In the genomic region with DNA sequence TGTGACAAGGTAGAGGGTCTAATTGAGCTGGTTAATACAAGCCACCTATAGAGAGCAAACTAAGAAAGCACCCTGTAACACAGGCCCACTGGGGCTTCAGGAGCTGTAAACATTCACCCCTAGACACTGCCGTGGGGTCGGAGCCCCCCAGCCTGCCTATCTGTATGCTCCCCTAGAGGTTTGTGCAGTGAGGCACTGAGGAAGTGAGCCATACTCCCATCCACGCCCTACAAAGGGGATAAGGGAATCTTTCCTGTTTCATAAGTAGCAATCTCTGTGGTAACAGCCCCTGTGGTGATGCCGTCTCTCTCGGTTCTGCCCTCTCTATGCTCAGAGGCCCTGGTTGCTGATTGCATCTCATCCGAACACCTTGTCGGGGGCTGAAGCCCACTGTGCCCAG, we compare ENCODE assay signal across 22 cellular contexts.
DNase-seq lines count a peak whose midpoint lies in the region; TF ChIP-seq lines count a peak whose summit lies in the region.
"Had no signal": no experiment of that assay in that cellular context is flagged by ENCODE, and none has a peak within 500 bp of the region (broad histone marks: within the 10 kb centered on the region; RNA-seq: fewer than 3 reads in every experiment).

No MANE protein-coding gene starts in this region.

- no peak overlapping the region for H3K14ac ChIP-seq in neuronal stem cell (ENCODE audit: low read length)

- no peak overlapping the region for H2BK5ac ChIP-seq in neuronal stem cell (ENCODE audit: low read length)

- H2BK15ac ChIP-seq in neuronal stem cell (ENCODE audit: low read length), result no peak overlapping the region

- no peak overlapping the region for H3K9ac ChIP-seq in neuronal stem cell (ENCODE audit: low read depth, low read length, poor library complexity)
- H3K9ac ChIP-seq: BLaER1 treated with 17β-estradiol and CSF1 and Interleukin-3, amounts not matched to agents 10 nM and 100 nM had no signal

- peaks cover 0 to 7% of the 10 kb centered on the region in 2 donors for H3K9me3 ChIP-seq in neuronal stem cell (replicated peaks in 1 of 2; ENCODE audit: control insufficient read depth in 2 of 2, insufficient read depth in 1 of 2, low read depth in 1 of 2, low read length in 2 of 2)
- H3K9me3 ChIP-seq in osteoblast (ENCODE audit: low read depth, low read length), result no peaks in the 10 kb centered on the region
- peaks cover 6% of the 10 kb centered on the region; the same call in 1 of the 2 replicates for H3K9me3 ChIP-seq in SJCRH30 (replicated peaks)

- H3K4me3 Mint-ChIP-seq in T-helper 1 cell treated with Interleukin-12 subunit alpha and Interleukin-12 subunit beta and Interleukin-4 antibody, amounts not matched to agents 30 μg/mL and 1 μg/mL, for 36 hours, result no peak overlapping the region
- H3K4me3 Mint-ChIP-seq in endothelial cell (ENCODE audit: unreplicated experiment), result peak overlapping the region; percentile 49
- H3K4me3 Mint-ChIP-seq: B cell; CD4-positive, alpha-beta T cell; CD8-positive, alpha-beta T cell had no signal

- H2BK12ac ChIP-seq in neuronal stem cell (ENCODE audit: low read length), result no peak overlapping the region

- no peaks in the 10 kb centered on the region for H3K79me1 ChIP-seq in neuronal stem cell (ENCODE audit: low read depth, low read length)

- peak overlapping the region; percentile 59 for H3K27ac Mint-ChIP-seq in T-helper 1 cell treated with Interleukin-12 subunit alpha and Interleukin-12 subunit beta and Interleukin-4 antibody, amounts not matched to agents 30 μg/mL and 1 μg/mL, for 36 hours
- H3K27ac Mint-ChIP-seq in endothelial cell (ENCODE audit: unreplicated experiment), result no peak overlapping the region
- H3K27ac Mint-ChIP-seq: B cell; CD4-positive, alpha-beta T cell; CD8-positive, alpha-beta T cell had no signal

- no peak overlapping the region for H4K91ac ChIP-seq in neuronal stem cell (ENCODE audit: low read depth, low read length, poor library complexity)

- H3K27me3 ChIP-seq in neuronal stem cell (ENCODE audit: control insufficient read depth in 3 of 3, insufficient read depth in 3 of 3, low read depth in 1 of 3, low read length in 3 of 3), result no peaks in the 10 kb centered on the region
- peaks cover 4% of the 10 kb centered on the region for H3K27me3 ChIP-seq in osteoblast (ENCODE audit: insufficient read depth, low read length)
- no peaks in the 10 kb centered on the region for H3K27me3 ChIP-seq in SJCRH30
- H3K27me3 ChIP-seq: BLaER1 treated with 17β-estradiol and CSF1 and Interleukin-3, amounts not matched to agents 10 nM and 100 nM had no signal

- no peak overlapping the region for H4K8ac ChIP-seq in neuronal stem cell (ENCODE audit: low read depth, low read length)

- peaks cover 35% of the 10 kb centered on the region for H3K9me3 Mint-ChIP-seq in T-helper 1 cell treated with Interleukin-12 subunit alpha and Interleukin-12 subunit beta and Interleukin-4 antibody, amounts not matched to agents 30 μg/mL and 1 μg/mL, for 36 hours
- H3K9me3 Mint-ChIP-seq in endothelial cell (ENCODE audit: unreplicated experiment), result peaks cover 9% of the 10 kb centered on the region

- no peak overlapping the region for H2BK120ac ChIP-seq in neuronal stem cell (ENCODE audit: low read depth, low read length)

- H3K79me2 ChIP-seq in osteoblast (ENCODE audit: insufficient read depth, low read length), result no peaks in the 10 kb centered on the region

- no peak overlapping the region for H3K4me2 ChIP-seq in neuronal stem cell (ENCODE audit: insufficient read depth, low read length, poor library complexity, severe bottlenecking)
- H3K4me2 ChIP-seq in osteoblast (ENCODE audit: insufficient read depth, low read length), result no peak overlapping the region
- H3K4me2 ChIP-seq: A549; BLaER1 treated with 17β-estradiol and CSF1 and Interleukin-3, amounts not matched to agents 10 nM and 100 nM had no signal

- no peak overlapping the region for H3K4ac ChIP-seq in neuronal stem cell (ENCODE audit: low read length)

- peak overlapping the region; percentile 70 for H2AK5ac ChIP-seq in neuronal stem cell (ENCODE audit: low read depth, low read length)

- H3K27ac ChIP-seq in neuronal stem cell (replicated peaks; ENCODE audit: low read length) (no peak overlapping the region), osteoblast (ENCODE audit: low read depth, low read length) (no peak overlapping the region), SJCRH30 (no peak overlapping the region)
- H3K27ac ChIP-seq: 22Rv1; A549; BLaER1 treated with 17β-estradiol and CSF1 and Interleukin-3, amounts not matched to agents 10 nM and 100 nM; C4-2B had no signal

- H3K18ac ChIP-seq in neuronal stem cell (ENCODE audit: low read length), result no peak overlapping the region

- H3K4me3 ChIP-seq in neuronal stem cell (ENCODE audit: low read length in 2 of 2) (peak overlapping the region in 1 of 2 donors; percentile 16), osteoblast (ENCODE audit: insufficient read depth, low read length) (no peak overlapping the region), SJCRH30 (no peak overlapping the region)
- H3K4me3 ChIP-seq: A549; BLaER1 treated with 17β-estradiol and CSF1 and Interleukin-3, amounts not matched to agents 10 nM and 100 nM; GM12878 had no signal

- H3K36me3 ChIP-seq in neuronal stem cell (replicated peaks in 1 of 2; ENCODE audit: control insufficient read depth in 2 of 2, insufficient read depth in 2 of 2, low read length in 2 of 2) (no peaks in the 10 kb centered on the region), osteoblast (ENCODE audit: insufficient read depth, low read length) (no peaks in the 10 kb centered on the region), SJCRH30 (no peaks in the 10 kb centered on the region)
- H3K36me3 ChIP-seq: BLaER1 treated with 17β-estradiol and CSF1 and Interleukin-3, amounts not matched to agents 10 nM and 100 nM had no signal

- H2AFZ ChIP-seq in neuronal stem cell (ENCODE audit: low read length), result no peak overlapping the region
- H2AFZ ChIP-seq in osteoblast (ENCODE audit: low read length), result no peak overlapping the region

- peaks cover 32% of the 10 kb centered on the region for H3K27me3 Mint-ChIP-seq in T-helper 1 cell treated with Interleukin-12 subunit alpha and Interleukin-12 subunit beta and Interleukin-4 antibody, amounts not matched to agents 30 μg/mL and 1 μg/mL, for 36 hours (ENCODE audit: low read depth)
- peaks cover 4% of the 10 kb centered on the region for H3K27me3 Mint-ChIP-seq in endothelial cell (ENCODE audit: unreplicated experiment)

- no peak for DNase-seq in T-helper 1 cell
- DNase-seq in endothelial cell (ENCODE audit: low spot score), result no peak
- DNase-seq in neuronal stem cell (ENCODE audit: low spot score), result no peak
- no peak for DNase-seq in osteoblast (ENCODE audit: insufficient read length, low spot score, missing footprints)
- DNase-seq in SJCRH30, result no peak
- no peak for DNase-seq in DMS53 treated with DMSO at 0.1 percent for 48 hours (lab: John Stamatoyannopoulos, UW; ENCODE audit: unreplicated experiment)
- DNase-seq: AML-193; Caco-2; Calu3; CD4-positive, alpha-beta T cell; CD8-positive, alpha-beta T cell; DMS79; DND-41; EL; GDM1 had no signal

- H3K23ac ChIP-seq in neuronal stem cell (ENCODE audit: low read depth, low read length, poor library complexity), result no peak overlapping the region

- TF ChIP-seq CTCF in endothelial cell (IDR thresholded peaks at IDR 0.05; ENCODE audit: unreplicated experiment), result no peak
- no peak for TF ChIP-seq CTCF in osteoblast (IDR thresholded peaks at IDR 0.05; ENCODE audit: extremely low read depth, low read depth, low read length)

- H3K4me1 ChIP-seq in neuronal stem cell (ENCODE audit: control insufficient read depth in 2 of 2, insufficient read depth in 1 of 2, low read depth in 1 of 2, low read length in 2 of 2) (no peaks in the 10 kb centered on the region), osteoblast (ENCODE audit: insufficient read depth, low read length) (no peaks in the 10 kb centered on the region), SJCRH30 (no peaks in the 10 kb centered on the region)
- H3K4me1 ChIP-seq: A549, Caco-2 had no signal

- WGBS in neuronal stem cell (ENCODE audit: extremely low coverage in 2 of 2, insufficient read length in 2 of 2, insufficient replicate concordance in 1 of 2), 2 donors, result no CpG with 5 or more reads among the region's 7 CpGs

- H4K20me1 ChIP-seq in osteoblast (ENCODE audit: insufficient read depth, low read length), result no peaks in the 10 kb centered on the region
- H4K20me1 ChIP-seq: BLaER1 treated with 17β-estradiol and CSF1 and Interleukin-3, amounts not matched to agents 10 nM and 100 nM had no signal

- H3K36me3 Mint-ChIP-seq in T-helper 1 cell treated with Interleukin-12 subunit alpha and Interleukin-12 subunit beta and Interleukin-4 antibody, amounts not matched to agents 30 μg/mL and 1 μg/mL, for 36 hours (ENCODE audit: low read depth), result peaks cover 4% of the 10 kb centered on the region
- H3K36me3 Mint-ChIP-seq in endothelial cell (ENCODE audit: low read depth, unreplicated experiment), result peaks cover 13% of the 10 kb centered on the region
- H3K36me3 Mint-ChIP-seq: CD8-positive, alpha-beta T cell had no signal

- no peaks in the 10 kb centered on the region for H3K4me1 Mint-ChIP-seq in T-helper 1 cell treated with Interleukin-12 subunit alpha and Interleukin-12 subunit beta and Interleukin-4 antibody, amounts not matched to agents 30 μg/mL and 1 μg/mL, for 36 hours (ENCODE audit: low read depth)
- no peaks in the 10 kb centered on the region for H3K4me1 Mint-ChIP-seq in endothelial cell (ENCODE audit: unreplicated experiment)
- H3K4me1 Mint-ChIP-seq: B cell had no signal
